In the genomic region with DNA sequence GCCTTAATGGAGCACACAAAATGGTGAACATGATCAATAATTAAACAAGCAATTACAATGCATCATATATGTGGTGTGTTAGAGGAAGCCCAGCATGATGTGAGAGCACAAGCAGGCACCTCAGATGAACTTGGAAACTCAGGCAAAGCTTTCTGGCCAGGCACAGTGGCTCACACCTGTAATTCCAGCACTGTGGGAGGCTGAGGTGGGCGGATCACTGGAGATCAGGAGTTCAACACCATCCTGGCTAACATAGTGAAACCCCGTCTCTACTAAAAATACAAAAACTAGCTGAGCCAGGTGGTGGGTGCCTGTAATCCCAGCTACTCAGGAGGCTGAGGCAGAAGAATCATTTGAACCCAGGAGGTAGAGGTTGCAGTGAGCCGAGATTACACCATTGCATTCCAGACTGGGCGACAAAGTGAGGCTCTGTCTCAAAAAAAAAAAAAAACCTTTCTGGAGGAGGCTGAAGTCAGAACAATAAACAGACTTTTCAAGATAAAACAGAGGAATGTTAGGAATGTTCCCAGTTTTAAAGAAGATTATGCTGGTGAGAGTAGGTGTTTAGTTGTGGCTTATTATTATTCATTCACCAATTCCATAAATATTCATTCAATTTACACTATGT, we compare ENCODE assay signal across 17 cellular contexts.
A peak's percentile ranks its signal among the peaks of the same experiment; 100 is the strongest.
DNase-seq lines count a peak whose midpoint lies in the region; ATAC-seq and TF ChIP-seq lines count a peak whose summit lies in the region.
"Had no signal": no experiment of that assay in that cellular context is flagged by ENCODE, and none has a peak within 500 bp of the region (broad histone marks: within the 10 kb centered on the region; RNA-seq: fewer than 3 reads in every experiment).

No MANE protein-coding gene starts in this region.

- H3K36me3 ChIP-seq in A673 (ENCODE audit: insufficient read depth, low read length, poor library complexity, severe bottlenecking) (no peaks in the 10 kb centered on the region), HUES48 (ENCODE audit: control insufficient read depth, insufficient read depth, low read length) (no peaks in the 10 kb centered on the region), brain microvascular endothelial cell (replicated peaks) (no peaks in the 10 kb centered on the region)
- H3K36me3 ChIP-seq: colonic mucosa had no signal

- H3K27ac ChIP-seq in A673 (ENCODE audit: low read depth, low read length, poor library complexity, severe bottlenecking) = no peak overlapping the region
- peak overlapping the region; percentile 39 for H3K27ac ChIP-seq in HUES48 (ENCODE audit: low read depth, low read length)
- H3K27ac ChIP-seq in brain microvascular endothelial cell = no peak overlapping the region
- H3K27ac ChIP-seq: colonic mucosa had no signal

- no peak overlapping the region for H3K9ac ChIP-seq in HUES48 (ENCODE audit: low read depth, low read length)

- in situ Hi-C loops in brain microvascular endothelial cell (cut with HindIII; ENCODE audit: low pct_ligation_motif_present, low sequenced_read_pairs) = no loop called here

- H3K9me3 ChIP-seq in A673 (ENCODE audit: low read depth, low read length, poor library complexity, severe bottlenecking) (peaks cover 4% of the 10 kb centered on the region), HUES48 (ENCODE audit: control insufficient read depth, insufficient read depth, low read length) (0 out of 2 replicates have a peak, but pooled peaks cover 12% of the 10 kb centered on the region)
- H3K9me3 ChIP-seq: colonic mucosa had no signal

- H3K4me3 ChIP-seq in A673 (ENCODE audit: low read depth, low read length, poor library complexity, severe bottlenecking) (no peak overlapping the region), HUES48 (ENCODE audit: low read depth, low read length) (no peak overlapping the region), brain microvascular endothelial cell (ENCODE audit: low read depth, low read length) (no peak overlapping the region)
- H3K4me3 ChIP-seq: colonic mucosa had no signal

- no peaks in the 10 kb centered on the region for H3K4me1 ChIP-seq in A673 (ENCODE audit: insufficient read depth, low read length, poor library complexity, severe bottlenecking)
- peaks cover 20% of the 10 kb centered on the region; the same call in 1 of the 2 replicates for H3K4me1 ChIP-seq in HUES48 (ENCODE audit: control insufficient read depth, insufficient read depth, low read length)
- H3K4me1 ChIP-seq: colonic mucosa had no signal

- ATAC-seq in GM21526 (IDR thresholded peaks at IDR 0.05; ENCODE audit: low FRiP score, unreplicated experiment) (no peak), HG02884 (IDR thresholded peaks at IDR 0.05; ENCODE audit: unreplicated experiment) (no peak)
- ATAC-seq: stimulated activated naive CD8-positive, alpha-beta T cell treated with anti-CD3 and anti-CD28 coated beads, Interleukin-15, amount 100 ng/mL, for 72 hours had no signal

- intact Hi-C loops in A673 (cut with micrococcal nuclease; ENCODE audit: unreplicated experiment) = loop anchor here (5.0 to 10.0 kb wide), 2 partner anchors 106 to 418 kb away; no protein-coding TSS in a partner anchor

- H3K27me3 ChIP-seq in A673 (replicated peaks; ENCODE audit: insufficient read depth, low read depth, low read length, poor library complexity) (no peaks in the 10 kb centered on the region), HUES48 (ENCODE audit: control insufficient read depth, insufficient read depth, low read length) (no peaks in the 10 kb centered on the region), brain microvascular endothelial cell (replicated peaks) (no peaks in the 10 kb centered on the region)
- H3K27me3 ChIP-seq: colonic mucosa had no signal

- POLR2A ChIA-PET in A673 (lab: Charles Lee; ENCODE audit: low non-redundant PET) = no interaction called here

- CTCF ChIA-PET in A673 (lab: Charles Lee) = no interaction called here

- BruUV-seq in A673 (replicated peaks; lab: Mats Ljungman, UMichigan) = no TSS peak

- TF ChIP-seq CTCF in A673 (conservative IDR thresholded peaks at IDR 0.05; ENCODE audit: low read depth, low read length) (no peak), brain microvascular endothelial cell (IDR thresholded peaks at IDR 0.05; ENCODE audit: low read depth, low read length, missing control alignments) (no peak)

- DNase-seq in A673 (ENCODE audit: low spot score) (peak; percentile 6), brain microvascular endothelial cell (peak; percentile 8), islet precursor cell (peak; percentile 61), SW480 (ENCODE audit: low spot score) (no peak), nucleus accumbens (lab: John Stamatoyannopoulos, UW) (no peak)
- DNase-seq: ACHN; activated effector memory CD4-positive, alpha-beta T cell treated with Interleukin-2 at 50 U/mL for 16 hours; amygdala; colonic mucosa; NCI-H1930; NCI-H524 treated with DMSO at 0.1 percent for 48 hours; OCI-M1; retina; stimulated activated naive CD8-positive, alpha-beta T cell treated with anti-CD3 and anti-CD28 coated beads, Interleukin-15, amount 100 ng/mL, for 72 hours had no signal

Comparison
In these comparisons a context has a peak if more than half of its experiments do, and no peak if none do; other contexts are left out.
1. DNase-seq: peak in A673 (single experiment), brain microvascular endothelial cell (single experiment) and islet precursor cell (single experiment); none in SW480 (single experiment) and nucleus accumbens (0 of 56).